ENCODE assay signal across 8 cellular contexts in the genomic region with DNA sequence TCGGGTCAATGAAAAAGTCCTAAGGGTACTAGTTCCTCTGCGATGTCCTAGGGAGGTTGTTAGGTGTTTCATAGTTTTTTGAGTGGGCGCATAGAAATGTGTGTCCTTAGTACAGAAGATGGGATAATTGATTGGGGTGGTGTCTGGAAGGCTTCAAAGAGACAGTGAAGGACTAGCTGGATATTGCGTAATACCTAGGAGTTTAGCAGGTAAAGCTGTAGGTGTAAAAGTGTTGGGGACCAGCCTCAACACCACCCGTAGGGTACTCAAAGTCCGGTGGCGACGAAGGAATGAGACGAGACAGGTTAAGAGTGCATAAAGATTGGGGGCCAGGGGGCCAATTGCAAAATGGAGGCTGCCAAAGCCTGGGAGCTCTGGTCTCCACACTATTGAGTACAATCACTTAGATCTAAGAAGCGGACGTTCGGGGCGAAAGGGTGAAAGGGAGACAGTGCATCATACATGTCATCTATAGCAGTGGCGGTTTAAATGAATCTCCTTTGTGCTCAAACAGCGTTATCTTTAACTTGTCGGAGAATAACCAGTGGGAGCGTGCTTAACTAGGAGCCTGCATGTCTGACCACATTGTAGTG. TPM values are rescaled to one million over a fixed set of nuclear protein-coding genes. Genes with fewer than 3 reads are reported as not detected.
DNase-seq lines count a peak whose midpoint lies in the region; ATAC-seq lines count a peak whose summit lies in the region.

No MANE protein-coding gene starts in this region.

- H3K36me3 ChIP-seq in BLaER1 (peaks cover 38% of the 10 kb centered on the region), Karpas-422 (ENCODE audit: insufficient read depth, low read length) (no peaks in the 10 kb centered on the region)

- H3K79me2 ChIP-seq in Karpas-422 (ENCODE audit: low read length): peaks cover 95% of the 10 kb centered on the region

- H3K4me2 ChIP-seq in BLaER1 (peak overlapping the region; percentile 88), Karpas-422 (ENCODE audit: low read depth, low read length, poor library complexity, severe bottlenecking) (peak overlapping the region; percentile 76)

- H2AFZ ChIP-seq in Karpas-422 (ENCODE audit: low read length): no peak overlapping the region

- H3K9me2 ChIP-seq in Karpas-422 (replicated peaks; ENCODE audit: insufficient read depth, low read length): no peaks in the 10 kb centered on the region

- H3K4me1 ChIP-seq in BLaER1 (peaks cover 49% of the 10 kb centered on the region), Karpas-422 (ENCODE audit: low read length) (peaks cover 29% of the 10 kb centered on the region)

- intact Hi-C loops in dendritic cell treated with granulocyte-macrophage colony-stimulating factor and Interleukin-4, amounts not matched to agents 40 ng/mL and 50 ng/mL, for 4 days (cut with micrococcal nuclease): no loop called here

- POLR2A ChIA-PET in naive thymus-derived CD8-positive, alpha-beta T cell (lab: Charles Lee): interaction anchor here (0.5 to 1.8 kb wide), 2 partner anchors 14 to 30 kb away, joined by 5 to 30 read pairs; no protein-coding TSS in a partner anchor

- H3K27ac Mint-ChIP-seq in dendritic cell treated with granulocyte-macrophage colony-stimulating factor and Interleukin-4, amounts not matched to agents 40 ng/mL and 50 ng/mL, for 4 days: peak overlapping the region; percentile 97
- H3K27ac Mint-ChIP-seq in naive thymus-derived CD8-positive, alpha-beta T cell: peak overlapping the region; percentile 53 to 98 (median 86)

- ATAC-seq in naive thymus-derived CD8-positive, alpha-beta T cell: no peak
- no peak for ATAC-seq in HG02840 (IDR thresholded peaks at IDR 0.05; ENCODE audit: low FRiP score, unreplicated experiment)
- ATAC-seq in GM18858 (IDR thresholded peaks at IDR 0.05; ENCODE audit: unreplicated experiment): no peak

- H3K27me3 ChIP-seq in BLaER1: no peaks in the 10 kb centered on the region
- H3K27me3 ChIP-seq in Karpas-422 (ENCODE audit: low read length): no peaks in the 10 kb centered on the region

- peaks cover 44% of the 10 kb centered on the region for H3K36me3 Mint-ChIP-seq in dendritic cell treated with granulocyte-macrophage colony-stimulating factor and Interleukin-4, amounts not matched to agents 40 ng/mL and 50 ng/mL, for 4 days (ENCODE audit: low read depth)
- H3K36me3 Mint-ChIP-seq in naive thymus-derived CD8-positive, alpha-beta T cell: peaks cover 4 to 15% (median 5%) of the 10 kb centered on the region in 3 donors

- H3K9me3 Mint-ChIP-seq in dendritic cell treated with granulocyte-macrophage colony-stimulating factor and Interleukin-4, amounts not matched to agents 40 ng/mL and 50 ng/mL, for 4 days: peaks cover 24% of the 10 kb centered on the region
- H3K9me3 Mint-ChIP-seq in naive thymus-derived CD8-positive, alpha-beta T cell: no peaks in the 10 kb centered on the region

- H3K9ac ChIP-seq in BLaER1 (peak overlapping the region; percentile 79), Karpas-422 (ENCODE audit: low read length) (peak overlapping the region; percentile 98)

- H4K20me1 ChIP-seq in BLaER1 (peaks cover 59% of the 10 kb centered on the region), Karpas-422 (ENCODE audit: insufficient read depth, low read depth, low read length) (peaks cover 10% of the 10 kb centered on the region; the same call in 1 of the 2 replicates)

- H3K9me3 ChIP-seq in BLaER1: peaks cover 15% of the 10 kb centered on the region
- no peaks in the 10 kb centered on the region for H3K9me3 ChIP-seq in Karpas-422 (ENCODE audit: low read length)

- H3K27ac ChIP-seq in BLaER1 (peak overlapping the region; percentile 86; the same call in 1 of the 2 replicates), Karpas-422 (ENCODE audit: low read length) (no peak overlapping the region)

- peaks cover 50% of the 10 kb centered on the region for H3K4me1 Mint-ChIP-seq in dendritic cell treated with granulocyte-macrophage colony-stimulating factor and Interleukin-4, amounts not matched to agents 40 ng/mL and 50 ng/mL, for 4 days (ENCODE audit: low read depth)
- peaks cover 37 to 83% (median 77%) of the 10 kb centered on the region in 4 donors for H3K4me1 Mint-ChIP-seq in naive thymus-derived CD8-positive, alpha-beta T cell

- H3K4me3 ChIP-seq in BLaER1 (peak overlapping the region; percentile 98), Karpas-422 (ENCODE audit: low read length) (peak overlapping the region; percentile 97)

- peak overlapping the region; percentile 84 for H3K4me3 Mint-ChIP-seq in dendritic cell treated with granulocyte-macrophage colony-stimulating factor and Interleukin-4, amounts not matched to agents 40 ng/mL and 50 ng/mL, for 4 days
- peak overlapping the region; percentile 87 to 99 (median 93) for H3K4me3 Mint-ChIP-seq in naive thymus-derived CD8-positive, alpha-beta T cell

- H3K27me3 Mint-ChIP-seq in dendritic cell treated with granulocyte-macrophage colony-stimulating factor and Interleukin-4, amounts not matched to agents 40 ng/mL and 50 ng/mL, for 4 days: no peaks in the 10 kb centered on the region
- no peaks in the 10 kb centered on the region for H3K27me3 Mint-ChIP-seq in naive thymus-derived CD8-positive, alpha-beta T cell

- DNase-seq in Karpas-422 (no peak), NCI-H1436 (lab: John Stamatoyannopoulos, UW) (no peak), NCI-H2081 (lab: John Stamatoyannopoulos, UW) (no peak)
- DNase-seq in naive thymus-derived CD8-positive, alpha-beta T cell: no peak

RNA-seq across cellular contexts. Expression of a gene that starts 1.0 kb away (rescaled TPM):
- 14.1 and 16.2 TPM in 2 replicates for total RNA-seq in Karpas-422 (2014; rRNA removed; shearing (Covaris generic); ENCODE audit: low replicate concordance)
- total RNA-seq in naive thymus-derived CD8-positive, alpha-beta T cell: 10 to 100 TPM; 29.0 to 37.5 TPM
- 10 to 100 TPM; 11.3 to 15.4 (median 13.0) TPM for polyA plus RNA-seq in naive thymus-derived CD8-positive, alpha-beta T cell

RNA-seq across cellular contexts. Expression of a gene that starts 1.1 kb away (rescaled TPM):
- 7.8 and 17.6 TPM in 2 replicates for total RNA-seq in Karpas-422 (2014; rRNA removed; shearing (Covaris generic); ENCODE audit: low replicate concordance)
- total RNA-seq in naive thymus-derived CD8-positive, alpha-beta T cell: 10 to 100 TPM; 14.8 to 17.3 TPM
- polyA plus RNA-seq in naive thymus-derived CD8-positive, alpha-beta T cell: 10 to 100 TPM in 2 of 3 donors, 1 to 10 TPM in 1; 9.5 to 14.3 (median 11.4) TPM
